ENCODE assay signal across 10 cellular contexts in genomic region chr12:10716277-10716676, GRCh38. TPM values are rescaled to one million over a fixed set of nuclear protein-coding genes. Genes with fewer than 3 reads are reported as not detected.
DNase-seq lines count a peak whose midpoint lies in the region; ATAC-seq, FAIRE-seq and TF ChIP-seq lines count a peak whose summit lies in the region.
"Had no signal": no experiment of that assay in that cellular context is flagged by ENCODE, and none has a peak within 500 bp of the region (broad histone marks: within the 10 kb centered on the region; RNA-seq: fewer than 3 reads in every experiment).

No MANE protein-coding gene starts in this region.

- ATAC-seq in Right ventricle myocardium superior (ENCODE audit: poor library complexity) (no peak), naive B cell (ENCODE audit: low read depth in 2 of 2) (no peak)
- ATAC-seq in natural killer cell treated with Interleukin-12 subunit alpha and Interleukin-12 subunit beta and Interleukin-15 and Interleukin-18, amount 100 ng/mL, for 72 hours: no peak

- H2AFZ ChIP-seq in endothelial cell of umbilical vein (ENCODE audit: low read depth, low read length): no peak overlapping the region

- no peak overlapping the region for H3K4me3 Mint-ChIP-seq in naive B cell
- no peak overlapping the region for H3K4me3 Mint-ChIP-seq in natural killer cell treated with Interleukin-12 subunit alpha and Interleukin-12 subunit beta and Interleukin-15 and Interleukin-18, amount 100 ng/mL, for 72 hours

- H3K4me2 ChIP-seq in endothelial cell of umbilical vein (ENCODE audit: insufficient read depth, low read length): peak overlapping the region; percentile 90

- H3K27me3 ChIP-seq in right atrium auricular region (no peaks in the 10 kb centered on the region), endothelial cell of umbilical vein (ENCODE audit: control insufficient read depth in 2 of 2, insufficient read depth in 2 of 2, low read length in 2 of 2) (no peaks in the 10 kb centered on the region)

- H3K4me1 Mint-ChIP-seq in naive B cell: peaks cover 13 to 24% (median 23%) of the 10 kb centered on the region in 3 donors
- H3K4me1 Mint-ChIP-seq in natural killer cell treated with Interleukin-12 subunit alpha and Interleukin-12 subunit beta and Interleukin-15 and Interleukin-18, amount 100 ng/mL, for 72 hours (ENCODE audit: low read depth in 2 of 2): peaks cover 10 to 11% of the 10 kb centered on the region in 2 donors

- H3K36me3 ChIP-seq in right atrium auricular region (peaks cover 51% of the 10 kb centered on the region), endothelial cell of umbilical vein (ENCODE audit: control insufficient read depth in 2 of 2, extremely low read depth in 1 of 2, insufficient read depth in 2 of 2, low read length in 2 of 2) (peaks cover 4 to 21% of the 10 kb centered on the region in 2 experiments), urinary bladder (ENCODE audit: insufficient read depth) (no peaks in the 10 kb centered on the region)
- H3K36me3 ChIP-seq: neutrophil had no signal

- H3K9me3 ChIP-seq in right atrium auricular region (no peaks in the 10 kb centered on the region), endothelial cell of umbilical vein (replicated peaks; ENCODE audit: control insufficient read depth, insufficient read depth, low read length) (no peaks in the 10 kb centered on the region)
- H3K9me3 ChIP-seq: neutrophil had no signal

- no peaks in the 10 kb centered on the region for H3K9me1 ChIP-seq in endothelial cell of umbilical vein (replicated peaks; ENCODE audit: control insufficient read depth, extremely low read depth, insufficient read depth, low read length)

- H3K27ac ChIP-seq in right atrium auricular region (peak overlapping the region; percentile 98 to 99), endothelial cell of umbilical vein (ENCODE audit: insufficient read depth, low read depth, low read length) (peak overlapping the region; percentile 82), urinary bladder (ENCODE audit: low read depth) (peak overlapping the region; percentile 67)
- H3K27ac ChIP-seq: neutrophil had no signal

- TF ChIP-seq CTCF in right atrium auricular region (IDR thresholded peaks at IDR 0.05) (no peak), endothelial cell of umbilical vein (IDR thresholded peaks at IDR 0.05; ENCODE audit: extremely low read depth in 1 of 2, insufficient read depth in 1 of 2, low read depth in 1 of 2, low read length in 2 of 2) (no peak)

- H3K4me3 ChIP-seq in right atrium auricular region (no peak overlapping the region), endothelial cell of umbilical vein (replicated peaks in 1 of 3; ENCODE audit: insufficient read depth in 1 of 3, low read depth in 1 of 3, low read length in 3 of 3) (peak overlapping the region in 1 of 3 experiments; percentile 44), urinary bladder (ENCODE audit: low read depth, low read length) (no peak overlapping the region)

- BruUV-seq in endothelial cell of umbilical vein (replicated peaks; lab: Mats Ljungman, UMichigan): TSS peak; percentile 1

- TF ChIP-seq POLR2A in endothelial cell of umbilical vein (IDR thresholded peaks at IDR 0.05; ENCODE audit: low read depth, low read length): no peak

- H3K9ac ChIP-seq in endothelial cell of umbilical vein (replicated peaks; ENCODE audit: extremely low read depth, insufficient read depth, low read length): peak overlapping the region; percentile 99

- peaks cover 18 to 19% of the 10 kb centered on the region in 2 donors for H3K36me3 Mint-ChIP-seq in naive B cell
- peaks cover 31% of the 10 kb centered on the region for H3K36me3 Mint-ChIP-seq in natural killer cell treated with Interleukin-12 subunit alpha and Interleukin-12 subunit beta and Interleukin-15 and Interleukin-18, amount 100 ng/mL, for 72 hours

- H3K27ac Mint-ChIP-seq in naive B cell: peak overlapping the region in 5 of 6 donors; percentile 3 to 88 (median 58)
- no peak overlapping the region for H3K27ac Mint-ChIP-seq in natural killer cell treated with Interleukin-12 subunit alpha and Interleukin-12 subunit beta and Interleukin-15 and Interleukin-18, amount 100 ng/mL, for 72 hours

- H3K4me1 ChIP-seq in right atrium auricular region (peaks cover 0 to 54% of the 10 kb centered on the region in 2 donors), endothelial cell of umbilical vein (ENCODE audit: control insufficient read depth, extremely low read depth, insufficient read depth, low read length) (peaks cover 59% of the 10 kb centered on the region), urinary bladder (ENCODE audit: insufficient read depth) (peaks cover 4% of the 10 kb centered on the region)

- peaks cover 4% of the 10 kb centered on the region for H4K20me1 ChIP-seq in endothelial cell of umbilical vein (replicated peaks; ENCODE audit: control insufficient read depth, extremely low read depth, insufficient read depth, low read length)

- dilution Hi-C loops in endothelial cell of umbilical vein (cut with MboI; ENCODE audit: extremely low pct_ligation_motif_present, low sequenced_read_pairs): no loop called here

- no peaks in the 10 kb centered on the region for H3K27me3 Mint-ChIP-seq in naive B cell
- H3K27me3 Mint-ChIP-seq in natural killer cell treated with Interleukin-12 subunit alpha and Interleukin-12 subunit beta and Interleukin-15 and Interleukin-18, amount 100 ng/mL, for 72 hours: peaks cover 8 to 29% of the 10 kb centered on the region in 2 donors

- POLR2A ChIA-PET in endothelial cell of umbilical vein (lab: Charles Lee): no interaction called here

- H3K79me2 ChIP-seq in endothelial cell of umbilical vein (ENCODE audit: control insufficient read depth, insufficient read depth, low read length): peaks cover 91% of the 10 kb centered on the region

- H3K9me3 Mint-ChIP-seq in naive B cell: no peaks in the 10 kb centered on the region
- no peaks in the 10 kb centered on the region for H3K9me3 Mint-ChIP-seq in natural killer cell treated with Interleukin-12 subunit alpha and Interleukin-12 subunit beta and Interleukin-15 and Interleukin-18, amount 100 ng/mL, for 72 hours

- WGBS in urinary bladder: 37% methylated on average over 4 of the region's 4 CpGs

- FAIRE-seq in endothelial cell of umbilical vein (lab: Jason Lieb, UNC): no peak

- DNase-seq in right atrium auricular region (ENCODE audit: low spot score) (no peak), Right ventricle myocardium superior (no peak), endothelial cell of umbilical vein (ENCODE audit: low read depth, low spot score) (no peak), naive B cell (no peak), H4 (ENCODE audit: low spot score) (no peak), pons (ENCODE audit: low spot score) (no peak)
- no peak for DNase-seq in natural killer cell treated with Interleukin-12 subunit alpha and Interleukin-12 subunit beta and Interleukin-15 and Interleukin-18, amount 100 ng/mL, for 72 hours (ENCODE audit: low spot score)
- DNase-seq: cortex of kidney had no signal

- intact Hi-C loops in Right ventricle myocardium superior (cut with DNase I): no loop called here
- intact Hi-C loops in endothelial cell of umbilical vein (cut with micrococcal nuclease): loop anchor here (2.0 kb wide), 1 partner anchor 41 kb away; the partner anchor contains the start of gene STYK1

- CTCF ChIA-PET in endothelial cell of umbilical vein (lab: Charles Lee): interaction anchor here (1.0 to 4.3 kb wide), 2 partner anchors 34 to 484 kb away, joined by 3 to 49 read pairs; no protein-coding TSS in a partner anchor

TF ChIP-seq in endothelial cell of umbilical vein, 7 proteins besides CTCF, POLR2A, EP300 and RAD21 (continues in another document):
- TF ChIP-seq MAX (IDR thresholded peaks at IDR 0.05; ENCODE audit: insufficient read depth, insufficient read length) (no peak), FOS (IDR thresholded peaks at IDR 0.05; ENCODE audit: borderline replicate concordance, insufficient read depth, low read length) (no peak), GATA2 (IDR thresholded peaks at IDR 0.05; ENCODE audit: insufficient read depth, insufficient read length, low read depth, low read length) (no peak)

RNA-seq across cellular contexts. Expression of gene YBX3, which starts 6.8 kb away (rescaled TPM):
- total RNA-seq in right atrium auricular region: 1,000 to 10,000 TPM in 1 of 2 donors, 100 to 1,000 TPM in 1; 612 to 1,061 TPM
- total RNA-seq in Right ventricle myocardium superior: 535 TPM
- 411 and 441 TPM in 2 replicates for total RNA-seq in endothelial cell of umbilical vein
- 99.3 and 137 TPM in 2 replicates for polyA plus RNA-seq in endothelial cell of umbilical vein
- polyA plus RNA-seq in endothelial cell of umbilical vein (2011; cell fraction: cytosol; rRNA removed): 263 and 280 TPM in 2 replicates
- polyA plus RNA-seq in endothelial cell of umbilical vein (2011; cell fraction: nucleus; rRNA removed): 633 and 651 TPM in 2 replicates
- polyA plus RNA-seq in endothelial cell of umbilical vein (2012): 349 and 394 TPM in 2 replicates
- polyA minus RNA-seq in endothelial cell of umbilical vein: 144 and 213 TPM in 2 replicates
- polyA minus RNA-seq in endothelial cell of umbilical vein (2011; cell fraction: cytosol; rRNA and poly(A)+ RNA removed): 77.8 TPM
- polyA minus RNA-seq in endothelial cell of umbilical vein (2011; cell fraction: nucleus; rRNA and poly(A)+ RNA removed): 604 and 641 TPM in 2 replicates
- 100 to 1,000 TPM; 198 to 630 (median 365) TPM for polyA plus RNA-seq in naive B cell (ENCODE audit: low read depth in 6 of 6)
- 100.0 TPM for total RNA-seq in urinary bladder
- polyA plus RNA-seq in urinary bladder: 523 TPM
- 100 to 1,000 TPM; 147 to 210 TPM for total RNA-seq in natural killer cell treated with Interleukin-12 subunit alpha and Interleukin-12 subunit beta and Interleukin-15 and Interleukin-18, amount 100 ng/mL, for 72 hours
- 55.7 and 96.7 TPM in 2 replicates for total RNA-seq in H4 (2014; rRNA removed; shearing (Covaris generic))

RNA-seq across cellular contexts. Expression of gene STYK1, which starts 42.4 kb away (rescaled TPM):
- total RNA-seq in right atrium auricular region (under 1 TPM in 1 of 2 donors, not detected in 1; 0.12 TPM), Right ventricle myocardium superior (not detected), endothelial cell of umbilical vein (14.6 and 15.2 TPM in 2 replicates), urinary bladder (5.0 TPM)
- polyA plus RNA-seq in endothelial cell of umbilical vein (6.0 and 7.7 TPM in 2 replicates), naive B cell (ENCODE audit: low read depth in 6 of 6) (not detected), urinary bladder (1.1 TPM)
- 8.9 and 10.0 TPM in 2 replicates for polyA plus RNA-seq in endothelial cell of umbilical vein (2011; cell fraction: cytosol; rRNA removed)
- 24.1 and 25.8 TPM in 2 replicates for polyA plus RNA-seq in endothelial cell of umbilical vein (2011; cell fraction: nucleus; rRNA removed)
- 13.7 and 18.0 TPM in 2 replicates for polyA plus RNA-seq in endothelial cell of umbilical vein (2012)
- 31.6 and 37.7 TPM in 2 replicates for polyA minus RNA-seq in endothelial cell of umbilical vein
- 3.6 TPM for polyA minus RNA-seq in endothelial cell of umbilical vein (2011; cell fraction: cytosol; rRNA and poly(A)+ RNA removed)
- polyA minus RNA-seq in endothelial cell of umbilical vein (2011; cell fraction: nucleus; rRNA and poly(A)+ RNA removed): 12.6 and 24.4 TPM in 2 replicates
- total RNA-seq in natural killer cell treated with Interleukin-12 subunit alpha and Interleukin-12 subunit beta and Interleukin-15 and Interleukin-18, amount 100 ng/mL, for 72 hours: 10 to 100 TPM; 10.7 to 30.3 TPM
- total RNA-seq in H4 (2014; rRNA removed; shearing (Covaris generic)): 3.3 and 3.8 TPM in 2 replicates

Comparison
In these comparisons a context has a peak if more than half of its experiments do, and no peak if none do; other contexts are left out.
1. H3K27ac Mint-ChIP-seq: peak in naive B cell (5 of 6); none in natural killer cell treated with Interleukin-12 subunit alpha and Interleukin-12 subunit beta and Interleukin-15 and Interleukin-18, amount 100 ng/mL, for 72 hours (0 of 2).
2. Peak in every context shown above with its lines, with median percentiles within 50 percentile points of each other: H3K27ac ChIP-seq.